Comparison of ENCODE assay signal across 8 cellular contexts in genomic region chr16:89922477-89922883, GRCh38. TPM values are rescaled to one million over a fixed set of nuclear protein-coding genes. Genes with fewer than 3 reads are reported as not detected.
DNase-seq lines count a peak whose midpoint lies in the region; ATAC-seq, FAIRE-seq and TF ChIP-seq lines count a peak whose summit lies in the region.

No MANE protein-coding gene starts in this region.

- H3K9me3 ChIP-seq in OCI-LY1 (ENCODE audit: low read length) (no peaks in the 10 kb centered on the region), GM12878 (replicated peaks; ENCODE audit: control insufficient read depth, insufficient read depth, low read length) (no peaks in the 10 kb centered on the region), hepatocyte (ENCODE audit: low read depth) (no peaks in the 10 kb centered on the region)

- H4K20me1 ChIP-seq in OCI-LY1 (ENCODE audit: insufficient read depth, low read length) (no peaks in the 10 kb centered on the region), GM12878 (ENCODE audit: control insufficient read depth, insufficient read depth) (no peaks in the 10 kb centered on the region), hepatocyte (ENCODE audit: insufficient read depth, poor library complexity, severe bottlenecking) (peaks cover 27% of the 10 kb centered on the region)

- no peak overlapping the region for H2AFZ ChIP-seq in OCI-LY1 (ENCODE audit: low read length)
- H2AFZ ChIP-seq in GM12878 (ENCODE audit: control insufficient read depth, low read depth, low read length): no peak overlapping the region
- peak overlapping the region; percentile 85 for H2AFZ ChIP-seq in hepatocyte

- TF ChIP-seq EP300 in GM12878 (IDR thresholded peaks at IDR 0.05; ENCODE audit: borderline replicate concordance in 1 of 2, control insufficient read depth in 1 of 2, low read depth in 2 of 2, low read length in 2 of 2): no peak

- H3K9ac ChIP-seq in OCI-LY1 (ENCODE audit: low read length): peak overlapping the region; percentile 48
- H3K9ac ChIP-seq in GM12878 (ENCODE audit: control insufficient read depth, insufficient read depth, low read length): no peak overlapping the region

- H3K27me3 ChIP-seq in OCI-LY1 (ENCODE audit: insufficient read depth, low read length) (no peaks in the 10 kb centered on the region), GM12878 (replicated peaks in 1 of 2; ENCODE audit: control insufficient read depth in 2 of 2, insufficient read depth in 2 of 2, low read length in 1 of 2) (peaks cover 14 to 16% of the 10 kb centered on the region in 2 experiments), hepatocyte (peaks cover 6% of the 10 kb centered on the region)

- in situ Hi-C loops in GM12878 (cut with MboI): no loop called here

- CTCF ChIA-PET in GM12878 (lab: Yijun Ruan, JAX): interaction anchor here (0.7 kb wide), 1 partner anchor 98 kb away, joined by 3 read pairs; no protein-coding TSS in a partner anchor

- H3K4me3 ChIP-seq in OCI-LY1 (ENCODE audit: low read depth, low read length, poor library complexity, severe bottlenecking) (peak overlapping the region; percentile 62), GM12878 (0 out of 2 replicates have a peak overlapping the region, but pooled peaks have one; percentile 41), hepatocyte (peak overlapping the region; percentile 58)

- no peak for TF ChIP-seq POLR2A in GM12878 (IDR thresholded peaks at IDR 0.05; ENCODE audit: low read depth, low read length)

- H3K79me2 ChIP-seq in OCI-LY1 (ENCODE audit: insufficient read depth, low read length): no peaks in the 10 kb centered on the region
- H3K79me2 ChIP-seq in GM12878 (ENCODE audit: control insufficient read depth, insufficient read depth, low read length): no peaks in the 10 kb centered on the region
- peaks cover 11% of the 10 kb centered on the region for H3K79me2 ChIP-seq in hepatocyte

- 2% methylated on average over 10 of the region's 31 CpGs for WGBS in GM12878 (ENCODE audit: insufficient coverage, insufficient replicate concordance, low lambda C conversion rate, missing lambda C conversion rate)
- 2% methylated on average over 25 of the region's 31 CpGs for WGBS in hepatocyte (ENCODE audit: low lambda C conversion rate, missing lambda C conversion rate)

- SMC1A ChIA-PET in GM12878 (lab: Charles Lee; ENCODE audit: uncharacterized antibody, unreplicated experiment): no interaction called here

- H3K4me1 ChIP-seq in OCI-LY1 (ENCODE audit: insufficient read depth, low read length, severe bottlenecking): peaks cover 50% of the 10 kb centered on the region
- H3K4me1 ChIP-seq in GM12878 (ENCODE audit: control insufficient read depth, insufficient read depth, low read length): peaks cover 8% of the 10 kb centered on the region
- peaks cover 39% of the 10 kb centered on the region for H3K4me1 ChIP-seq in hepatocyte (ENCODE audit: insufficient read depth)

- H3K27ac ChIP-seq in OCI-LY1 (ENCODE audit: low read depth, low read length, poor library complexity, severe bottlenecking) (no peak overlapping the region), GM12878 (ENCODE audit: control insufficient read depth, insufficient read depth) (no peak overlapping the region), hepatocyte (peak overlapping the region; percentile 99)

- intact Hi-C loops in GM12878 (cut with micrococcal nuclease; ENCODE audit: unreplicated experiment): no loop called here

- BruUV-seq in GM12878 (replicated peaks; lab: Mats Ljungman, UMichigan): no TSS peak

- no peak for TF ChIP-seq CTCF in OCI-LY1 (IDR thresholded peaks at IDR 0.05; ENCODE audit: low read length)
- no peak for TF ChIP-seq CTCF in GM12878 (IDR thresholded peaks at IDR 0.05 in 2 of 3, conservative IDR thresholded peaks at IDR 0.05 in 1 of 3; ENCODE audit: control insufficient read depth in 2 of 3, extremely low read depth in 1 of 3, insufficient read depth in 1 of 3, low read depth in 3 of 3, low read length in 3 of 3)
- TF ChIP-seq CTCF in hepatocyte (IDR thresholded peaks at IDR 0.05; ENCODE audit: poor library complexity): no peak

- H3F3A ChIP-seq in OCI-LY1 (ENCODE audit: insufficient read depth, low read length): no peaks in the 10 kb centered on the region

- no peaks in the 10 kb centered on the region for H3K9me2 ChIP-seq in OCI-LY1 (ENCODE audit: low read depth, low read length)
- H3K9me2 ChIP-seq in hepatocyte (replicated peaks; ENCODE audit: insufficient read depth): no peaks in the 10 kb centered on the region

- RAD21 ChIA-PET in GM12878 (lab: Charles Lee; ENCODE audit: unreplicated experiment): interaction anchor here (1.2 kb wide), 1 partner anchor 22 kb away, joined by 3 read pairs; no protein-coding TSS in a partner anchor

- no peak for TF ChIP-seq RAD21 in GM12878 (IDR thresholded peaks at IDR 0.05; ENCODE audit: insufficient read depth, low read depth, low read length)

- POLR2A ChIA-PET in GM12878 (lab: Charles Lee): no interaction called here

- H3K36me3 ChIP-seq in OCI-LY1 (ENCODE audit: insufficient read depth, low read length) (no peaks in the 10 kb centered on the region), GM12878 (ENCODE audit: control insufficient read depth in 2 of 2, insufficient read depth in 2 of 2, low read length in 1 of 2) (no peaks in the 10 kb centered on the region), hepatocyte (replicated peaks; ENCODE audit: insufficient read depth, low read depth) (no peaks in the 10 kb centered on the region)

- H3K4me2 ChIP-seq in OCI-LY1 (ENCODE audit: low read length) (peak overlapping the region; percentile 62), GM12878 (ENCODE audit: control insufficient read depth, insufficient read depth) (peak overlapping the region; percentile 74), hepatocyte (peak overlapping the region; percentile 84)

- ATAC-seq in GM12878 (no peak), HG02885 (IDR thresholded peaks at IDR 0.05; ENCODE audit: poor library complexity, unreplicated experiment) (no peak), GM19324 (IDR thresholded peaks at IDR 0.05; ENCODE audit: low FRiP score, unreplicated experiment) (no peak)

- DNase-seq in stimulated activated CD4-positive, alpha-beta T cell treated with anti-CD3 and anti-CD28 coated beads, Interleukin-2, amount 100 ng/mL, for 24 hours: peak; percentile 42 to 48
- DNase-seq in stimulated activated CD4-positive, alpha-beta T cell treated with anti-CD3 and anti-CD28 coated beads, Interleukin-2, amount 100 ng/mL, for 48 hours: no peak
- DNase-seq in GM12878 (ENCODE audit: low read depth, low spot score) (no peak), hepatocyte (ENCODE audit: low spot score) (peak; percentile 94), retina (peak; percentile 85)

- FAIRE-seq in GM12878 (lab: Jason Lieb, UNC): no peak

RNA-seq across cellular contexts. Expression of gene TUBB3, which starts 0.7 kb away (rescaled TPM):
- total RNA-seq in GM12878 (2013; cell fraction: nucleolus; rRNA removed): 1.7 TPM in 1 of 2 replicates, not detected in the other
- total RNA-seq in GM12878 (2014; rRNA removed): 1.3 and 1.6 TPM in 2 replicates
- 0.49 and 0.69 TPM in 2 replicates for total RNA-seq in GM12878 (2014; rRNA removed; fragmentation: Illumina TruSeq; extraction: Trizol)
- total RNA-seq in GM12878 (2021): 1.6 and 2.3 TPM in 2 replicates
- 0.29 TPM for polyA plus RNA-seq in GM12878 (2011; ENCODE audit: low read depth)
- polyA plus RNA-seq in GM12878 (2011; rRNA removed): 0.19 and 0.58 TPM in 2 replicates
- 0.52 and 1.0 TPM in 2 replicates for polyA plus RNA-seq in GM12878 (2011; cell fraction: cytosol; rRNA removed)
- 1.8 TPM in 2 replicates for polyA plus RNA-seq in GM12878 (2011; cell fraction: nucleus; rRNA removed)
- 1.0 and 1.3 TPM in 2 replicates for polyA plus RNA-seq in GM12878 (2012)
- 0.32 TPM in 1 of 2 replicates, not detected in the other for polyA plus RNA-seq in GM12878 (2014; fragmentation: Illumina TruSeq; extraction: Trizol)
- under 1 TPM in 1 of 2 experiments, not detected in 1; 0.09 TPM for polyA plus RNA-seq in GM12878 (2014; fragmentation: Nextera tagmentation; extraction: Ambion mirVana)
- 0.50 and 0.86 TPM in 2 replicates for polyA plus RNA-seq in GM12878 (2014; rRNA removed)
- polyA plus RNA-seq in GM12878 (2016; fragmentation: Nextera tagmentation; extraction: Ambion mirVana): 1 to 10 TPM; 1.3 to 2.5 TPM
- polyA minus RNA-seq in GM12878 (2011; rRNA and poly(A)+ RNA removed): 0.51 and 1.4 TPM in 2 replicates
- polyA minus RNA-seq in GM12878 (2011; cell fraction: cytosol; rRNA and poly(A)+ RNA removed): 0.67 TPM in 1 of 2 replicates, not detected in the other
- 0.60 TPM in 1 of 2 replicates, not detected in the other for polyA minus RNA-seq in GM12878 (2011; cell fraction: nucleus; rRNA and poly(A)+ RNA removed)
- 50.0 and 87.2 TPM in 2 replicates for total RNA-seq in hepatocyte
- 69.3 and 70.0 TPM in 2 replicates for polyA plus RNA-seq in hepatocyte

RNA-seq across cellular contexts. Expression of gene MC1R, which starts 3.8 kb away (rescaled TPM):
- 8.0 and 12.8 TPM in 2 replicates for total RNA-seq in GM12878 (2013; cell fraction: nucleolus; rRNA removed)
- 0.60 and 0.62 TPM in 2 replicates for total RNA-seq in GM12878 (2014; rRNA removed)
- 0.28 and 0.40 TPM in 2 replicates for total RNA-seq in GM12878 (2014; rRNA removed; fragmentation: Illumina TruSeq; extraction: Trizol)
- total RNA-seq in GM12878 (2021): 0.72 and 1.3 TPM in 2 replicates
- polyA plus RNA-seq in GM12878 (2011; ENCODE audit: low read depth): 0.55 TPM
- polyA plus RNA-seq in GM12878 (2011; rRNA removed): 0.68 and 1.0 TPM in 2 replicates
- 1.3 and 1.5 TPM in 2 replicates for polyA plus RNA-seq in GM12878 (2011; cell fraction: cytosol; rRNA removed)
- polyA plus RNA-seq in GM12878 (2011; cell fraction: nucleus; rRNA removed): 11.5 and 15.2 TPM in 2 replicates
- 0.44 and 1.2 TPM in 2 replicates for polyA plus RNA-seq in GM12878 (2012)
- polyA plus RNA-seq in GM12878 (2014; fragmentation: Illumina TruSeq; extraction: Trizol): 0.50 TPM in 1 of 2 replicates, not detected in the other
- polyA plus RNA-seq in GM12878 (2014; fragmentation: Nextera tagmentation; extraction: Ambion mirVana): under 1 TPM; 0.06 to 0.07 TPM
- 1.8 and 2.3 TPM in 2 replicates for polyA plus RNA-seq in GM12878 (2014; rRNA removed)
- under 1 TPM; 0.18 to 0.40 TPM for polyA plus RNA-seq in GM12878 (2016; fragmentation: Nextera tagmentation; extraction: Ambion mirVana)
- polyA minus RNA-seq in GM12878 (2011; rRNA and poly(A)+ RNA removed): 1.8 and 2.8 TPM in 2 replicates
- 0.40 and 1.4 TPM in 2 replicates for polyA minus RNA-seq in GM12878 (2011; cell fraction: cytosol; rRNA and poly(A)+ RNA removed)
- polyA minus RNA-seq in GM12878 (2011; cell fraction: nucleus; rRNA and poly(A)+ RNA removed): 1.8 and 4.1 TPM in 2 replicates
- 4.2 and 4.5 TPM in 2 replicates for total RNA-seq in hepatocyte
- polyA plus RNA-seq in hepatocyte: 3.4 and 4.8 TPM in 2 replicates

RNA-seq across cellular contexts. Expression of gene DEF8, which starts 26.1 kb away (rescaled TPM):
- total RNA-seq in GM12878 (2013; cell fraction: nucleolus; rRNA removed): 34.0 and 49.6 TPM in 2 replicates
- total RNA-seq in GM12878 (2014; rRNA removed) (88.3 and 98.2 TPM in 2 replicates), GM12878 (2014; rRNA removed; fragmentation: Illumina TruSeq; extraction: Trizol) (35.3 and 38.6 TPM in 2 replicates), GM12878 (2021) (63.8 and 72.1 TPM in 2 replicates), hepatocyte (61.7 and 69.1 TPM in 2 replicates)
- 27.4 TPM for polyA plus RNA-seq in GM12878 (2011; ENCODE audit: low read depth)
- polyA plus RNA-seq in GM12878 (2011; rRNA removed) (14.4 and 27.9 TPM in 2 replicates), GM12878 (2014; fragmentation: Illumina TruSeq; extraction: Trizol) (13.5 and 28.8 TPM in 2 replicates), GM12878 (2014; fragmentation: Nextera tagmentation; extraction: Ambion mirVana) (10 to 100 TPM; 17.0 to 33.5 TPM), GM12878 (2014; rRNA removed) (80.6 and 124 TPM in 2 replicates), GM12878 (2016; fragmentation: Nextera tagmentation; extraction: Ambion mirVana) (10 to 100 TPM; 63.2 to 64.1 TPM), hepatocyte (64.2 and 74.7 TPM in 2 replicates)
- polyA plus RNA-seq in GM12878 (2011; cell fraction: cytosol; rRNA removed): 53.1 and 56.5 TPM in 2 replicates
- 93.4 and 142 TPM in 2 replicates for polyA plus RNA-seq in GM12878 (2011; cell fraction: nucleus; rRNA removed)
- polyA plus RNA-seq in GM12878 (2012): 26.0 and 37.6 TPM in 2 replicates
- polyA minus RNA-seq in GM12878 (2011; rRNA and poly(A)+ RNA removed): 19.9 and 23.1 TPM in 2 replicates
- 14.2 and 15.2 TPM in 2 replicates for polyA minus RNA-seq in GM12878 (2011; cell fraction: cytosol; rRNA and poly(A)+ RNA removed)
- 9.8 and 24.4 TPM in 2 replicates for polyA minus RNA-seq in GM12878 (2011; cell fraction: nucleus; rRNA and poly(A)+ RNA removed)

RNA-seq across cellular contexts. Expression of gene TCF25, which starts 49.1 kb away (rescaled TPM):
- total RNA-seq in GM12878 (2013; cell fraction: nucleolus; rRNA removed): 211 and 247 TPM in 2 replicates
- total RNA-seq in GM12878 (2014; rRNA removed): 92.1 and 102 TPM in 2 replicates
- total RNA-seq in GM12878 (2014; rRNA removed; fragmentation: Illumina TruSeq; extraction: Trizol): 47.1 and 52.7 TPM in 2 replicates
- total RNA-seq in GM12878 (2021): 110 and 130 TPM in 2 replicates
- 79.7 TPM for polyA plus RNA-seq in GM12878 (2011; ENCODE audit: low read depth)
- polyA plus RNA-seq in GM12878 (2011; rRNA removed): 70.2 and 87.7 TPM in 2 replicates
- 92.9 and 118 TPM in 2 replicates for polyA plus RNA-seq in GM12878 (2011; cell fraction: cytosol; rRNA removed)
- polyA plus RNA-seq in GM12878 (2011; cell fraction: nucleus; rRNA removed): 274 and 357 TPM in 2 replicates
- polyA plus RNA-seq in GM12878 (2012): 148 and 213 TPM in 2 replicates
- 42.7 and 82.1 TPM in 2 replicates for polyA plus RNA-seq in GM12878 (2014; fragmentation: Illumina TruSeq; extraction: Trizol)
- 10 to 100 TPM in 1 of 2 experiments, 1 to 10 TPM in 1; 8.4 to 22.5 TPM for polyA plus RNA-seq in GM12878 (2014; fragmentation: Nextera tagmentation; extraction: Ambion mirVana)
- polyA plus RNA-seq in GM12878 (2014; rRNA removed): 119 and 124 TPM in 2 replicates
- 10 to 100 TPM; 91.1 to 96.6 TPM for polyA plus RNA-seq in GM12878 (2016; fragmentation: Nextera tagmentation; extraction: Ambion mirVana)
- 51.9 and 78.2 TPM in 2 replicates for polyA minus RNA-seq in GM12878 (2011; rRNA and poly(A)+ RNA removed)
- 28.9 and 36.4 TPM in 2 replicates for polyA minus RNA-seq in GM12878 (2011; cell fraction: cytosol; rRNA and poly(A)+ RNA removed)
- polyA minus RNA-seq in GM12878 (2011; cell fraction: nucleus; rRNA and poly(A)+ RNA removed): 46.1 and 78.6 TPM in 2 replicates
- 79.3 and 130 TPM in 2 replicates for total RNA-seq in hepatocyte
- 206 and 256 TPM in 2 replicates for polyA plus RNA-seq in hepatocyte

Comparison
In these comparisons a context has a peak if more than half of its experiments do, and no peak if none do; other contexts are left out.
1. DNase-seq: peak in stimulated activated CD4-positive, alpha-beta T cell treated with anti-CD3 and anti-CD28 coated beads, Interleukin-2, amount 100 ng/mL, for 24 hours (2 of 2), hepatocyte (single experiment) and retina (single experiment); none in stimulated activated CD4-positive, alpha-beta T cell treated with anti-CD3 and anti-CD28 coated beads, Interleukin-2, amount 100 ng/mL, for 48 hours (0 of 2) and GM12878 (single experiment).
2. RNA of gene TUBB3, which starts 0.7 kb away (total RNA-seq): 50.0 to 87.2 TPM in hepatocyte; 0.49 to 2.3 TPM in GM12878; every median in the first group is over 10 times any median in the second.
3. Peak in every context shown above with its lines, with median percentiles within 50 percentile points of each other: H3K4me2 ChIP-seq and H3K4me3 ChIP-seq.